ENCODE assay signal across 14 cellular contexts in genomic region chr3:72473156-72473555, GRCh38. TPM values are rescaled to one million over a fixed set of nuclear protein-coding genes. Genes with fewer than 3 reads are reported as not detected.
DNase-seq lines count a peak whose midpoint lies in the region; ATAC-seq and TF ChIP-seq lines count a peak whose summit lies in the region.
"Had no signal": no experiment of that assay in that cellular context is flagged by ENCODE, and none has a peak within 500 bp of the region (broad histone marks: within the 10 kb centered on the region; RNA-seq: fewer than 3 reads in every experiment).

No MANE protein-coding gene starts in this region.

- H3K36me3 Mint-ChIP-seq in mesothelial cell of epicardium (no peaks in the 10 kb centered on the region), neural progenitor cell (no peaks in the 10 kb centered on the region)

- H3K4me1 ChIP-seq in neural progenitor cell = no peaks in the 10 kb centered on the region

- H3K27me3 ChIP-seq in neural progenitor cell = no peaks in the 10 kb centered on the region
- H3K27me3 ChIP-seq: BE2C had no signal

- DNase-seq in HK-2 (ENCODE audit: unreplicated experiment) (no peak), GM10248 (ENCODE audit: extremely low spot score) (no peak), mesothelial cell of epicardium (ENCODE audit: low spot score in 2 of 2, unreplicated experiment in 2 of 2) (no peak), neural progenitor cell (ENCODE audit: low spot score) (no peak)
- DNase-seq: BE2C; central memory CD4-positive, alpha-beta T cell; GF-D8; NCI-H1048; stimulated activated CD4-positive, alpha-beta T cell treated with anti-CD3 and anti-CD28 coated beads, Interleukin-4, amount 100 ng/mL, for 4 hours had no signal

- H3K27me3 Mint-ChIP-seq in mesothelial cell of epicardium (ENCODE audit: low read depth) (no peaks in the 10 kb centered on the region), neural progenitor cell (ENCODE audit: insufficient read depth, low read depth) (peaks cover 8% of the 10 kb centered on the region)

- no peak overlapping the region for H3K9ac ChIP-seq in neural progenitor cell

- H3K36me3 ChIP-seq in neural progenitor cell = no peaks in the 10 kb centered on the region
- H3K36me3 ChIP-seq: BE2C, thoracic aorta had no signal

- no peak overlapping the region for H3K4me3 ChIP-seq in neural progenitor cell
- H3K4me3 ChIP-seq: thoracic aorta had no signal

- H3K27ac Mint-ChIP-seq in mesothelial cell of epicardium = no peak overlapping the region
- no peak overlapping the region for H3K27ac Mint-ChIP-seq in neural progenitor cell

- H3K9me3 Mint-ChIP-seq in mesothelial cell of epicardium (peaks cover 6% of the 10 kb centered on the region), neural progenitor cell (peaks cover 3% of the 10 kb centered on the region)

- POLR2A ChIA-PET in GM10248 (lab: Yijun Ruan, JAX) = interaction anchor here (0.7 kb wide), 1 partner anchor 60 kb away, joined by 5 read pairs; no protein-coding TSS in a partner anchor

- H2AFZ ChIP-seq in neural progenitor cell (replicated peaks) = no peak overlapping the region

- H3K4me2 ChIP-seq in neural progenitor cell = no peak overlapping the region

- H3K4me1 Mint-ChIP-seq in mesothelial cell of epicardium (no peaks in the 10 kb centered on the region), neural progenitor cell (no peaks in the 10 kb centered on the region)

- no peak overlapping the region for H3K4me3 Mint-ChIP-seq in mesothelial cell of epicardium
- no peak overlapping the region for H3K4me3 Mint-ChIP-seq in neural progenitor cell

- H3F3A ChIP-seq in neural progenitor cell (ENCODE audit: low read depth) = no peaks in the 10 kb centered on the region

- no peaks in the 10 kb centered on the region for H3K9me3 ChIP-seq in neural progenitor cell (ENCODE audit: low read depth)
- H3K9me3 ChIP-seq: BE2C, thoracic aorta had no signal

- no peak overlapping the region for H3K27ac ChIP-seq in neural progenitor cell
- H3K27ac ChIP-seq: thoracic aorta had no signal

- peak; percentile 93 for ATAC-seq in GM18498 (IDR thresholded peaks at IDR 0.05; ENCODE audit: unreplicated experiment)
- ATAC-seq in GM19324 (IDR thresholded peaks at IDR 0.05; ENCODE audit: low FRiP score, unreplicated experiment) = peak; percentile 77
- ATAC-seq in HG02642 (IDR thresholded peaks at IDR 0.05; ENCODE audit: poor library complexity, unreplicated experiment) = peak; percentile 93
- peak; percentile 96 for ATAC-seq in HG03439 (IDR thresholded peaks at IDR 0.05; ENCODE audit: unreplicated experiment)

- TF ChIP-seq CTCF in GM10248 (IDR thresholded peaks at IDR 0.05; ENCODE audit: control extremely low read depth, extremely low read depth, low read depth, missing control alignments) (no peak), mesothelial cell of epicardium (IDR thresholded peaks at IDR 0.05; ENCODE audit: unreplicated experiment) (no peak), neural progenitor cell (IDR thresholded peaks at IDR 0.05) (no peak)

- H4K20me1 ChIP-seq in neural progenitor cell (ENCODE audit: low read depth) = no peaks in the 10 kb centered on the region

- H3K79me2 ChIP-seq in neural progenitor cell (ENCODE audit: low read depth) = no peaks in the 10 kb centered on the region

- CTCF ChIA-PET in GM10248 (lab: Yijun Ruan, JAX) = interaction anchor here (1.2 to 1.6 kb wide), 3 partner anchors 10 to 20 kb away, joined by 3 to 4 read pairs (median 3); no protein-coding TSS in a partner anchor

RNA-seq across cellular contexts. Expression of gene RYBP, which starts 26.7 kb away (rescaled TPM):
- total RNA-seq in mesothelial cell of epicardium (27.5 to 28.4 TPM (median 27.8 TPM) in 3 replicates), neural progenitor cell (ENCODE audit: low replicate concordance) (15.0 and 25.2 TPM in 2 replicates)
